Comparison of ENCODE assay signal across 8 cellular contexts in the genomic region with DNA sequence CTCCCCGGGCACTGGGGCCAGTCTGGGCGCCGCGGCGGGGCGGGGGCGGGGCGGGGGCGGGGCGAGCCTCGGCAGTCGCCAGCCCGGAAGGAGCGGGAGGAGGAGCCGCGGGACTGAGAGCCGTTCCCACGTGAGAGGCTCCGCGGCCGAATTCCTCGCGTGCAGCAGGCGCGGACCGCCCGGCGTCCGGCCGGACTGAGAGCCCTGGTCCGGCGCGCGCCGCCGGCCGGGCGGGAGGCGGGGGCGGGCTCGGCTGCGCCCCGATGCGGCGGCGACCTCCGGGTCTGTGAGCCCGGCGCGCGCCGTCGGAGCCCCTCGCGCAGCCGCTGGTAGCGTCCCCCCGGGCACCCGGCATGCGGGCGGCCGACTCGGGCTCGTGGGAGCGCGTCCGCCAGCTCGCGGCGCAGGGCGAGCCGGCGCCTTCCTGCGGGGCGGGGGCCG.
A peak's percentile ranks its signal among the peaks of the same experiment; 100 is the strongest.
DNase-seq lines count a peak whose midpoint lies in the region; ATAC-seq, FAIRE-seq and TF ChIP-seq lines count a peak whose summit lies in the region.

No MANE protein-coding gene starts in this region.

- peak overlapping the region in 9 of 11 experiments; percentile 40 to 75 (median 67); a peak in 16 of 22 replicates for H3K27ac ChIP-seq in BLaER1 treated with 17β-estradiol and CSF1 and Interleukin-3, amounts not matched to agents 10 nM and 100 nM
- peak overlapping the region; percentile 43; the same call in 1 of the 2 replicates for H3K27ac ChIP-seq in HEK293 (ENCODE audit: extremely low read depth, low read depth, low read length)
- no peak overlapping the region for H3K27ac ChIP-seq in kidney (ENCODE audit: low read depth in 2 of 2, low read length in 2 of 2)

- TF ChIP-seq CTCF in HEK293 (tag by site-specific recombination; IDR thresholded peaks at IDR 0.05) (no peak), kidney (IDR thresholded peaks at IDR 0.05; ENCODE audit: borderline replicate concordance, extremely low read depth, insufficient read depth) (peak; percentile 3)

- peak; percentile 20 for DNase-seq in T-helper 2 cell treated with Interferon-gamma antibody and Interleukin-4, amounts not matched to agents 5 μg/mL and 100 μg/mL, for 36 hours (ENCODE audit: low spot score)
- DNase-seq in central memory CD8-positive, alpha-beta T cell (ENCODE audit: low spot score in 2 of 2), result no peak
- DNase-seq in kidney (peak; percentile 94), NCI-H187 (lab: John Stamatoyannopoulos, UW) (no peak)
- DNase-seq in stimulated activated CD8-positive, alpha-beta memory T cell treated with anti-CD3 and anti-CD28 coated beads, Interleukin-12 subunit alpha, Interleukin-12 subunit beta, amount 100 ng/mL, for 4 hours (ENCODE audit: low read depth), result peak; percentile 4

- peaks cover 51% of the 10 kb centered on the region for H3K27me3 Mint-ChIP-seq in T-helper 2 cell treated with Interferon-gamma antibody and Interleukin-4, amounts not matched to agents 5 μg/mL and 100 μg/mL, for 36 hours (ENCODE audit: low read depth)
- peaks cover 62% of the 10 kb centered on the region for H3K27me3 Mint-ChIP-seq in central memory CD8-positive, alpha-beta T cell

- peaks cover 0 to 52% (median 44%) of the 10 kb centered on the region in 11 experiments; a peak in 18 of 22 replicates for H4K20me1 ChIP-seq in BLaER1 treated with 17β-estradiol and CSF1 and Interleukin-3, amounts not matched to agents 10 nM and 100 nM

- peak overlapping the region; percentile 89 to 100 (median 99) for H3K4me2 ChIP-seq in BLaER1 treated with 17β-estradiol and CSF1 and Interleukin-3, amounts not matched to agents 10 nM and 100 nM

- peak overlapping the region; percentile 54 to 84 (median 73); a peak in 21 of 22 replicates for H3K9ac ChIP-seq in BLaER1 treated with 17β-estradiol and CSF1 and Interleukin-3, amounts not matched to agents 10 nM and 100 nM
- no peak overlapping the region for H3K9ac ChIP-seq in kidney (ENCODE audit: low read length in 2 of 2)

- no peak for FAIRE-seq in kidney (lab: Jason Lieb, UNC)

- CTCF ChIA-PET in HEK293 (lab: Yijun Ruan, JAX), result interaction anchor here (1.1 kb wide), 1 partner anchor 61 kb away, joined by 3 read pairs; no protein-coding TSS in a partner anchor

- H3K36me3 ChIP-seq in BLaER1 treated with 17β-estradiol and CSF1 and Interleukin-3, amounts not matched to agents 10 nM and 100 nM, result no peaks in the 10 kb centered on the region
- H3K36me3 ChIP-seq in HEK293 (ENCODE audit: control insufficient read depth in 2 of 2, insufficient read depth in 1 of 2, low read length in 2 of 2) (no peaks in the 10 kb centered on the region), kidney (ENCODE audit: control insufficient read depth in 1 of 2, insufficient read depth in 2 of 2, low read length in 2 of 2) (no peaks in the 10 kb centered on the region)

- no peak overlapping the region for H3K27ac Mint-ChIP-seq in T-helper 2 cell treated with Interferon-gamma antibody and Interleukin-4, amounts not matched to agents 5 μg/mL and 100 μg/mL, for 36 hours
- no peak overlapping the region for H3K27ac Mint-ChIP-seq in central memory CD8-positive, alpha-beta T cell (ENCODE audit: low read depth)

- H3K4me3 Mint-ChIP-seq in T-helper 2 cell treated with Interferon-gamma antibody and Interleukin-4, amounts not matched to agents 5 μg/mL and 100 μg/mL, for 36 hours, result no peak overlapping the region
- H3K4me3 Mint-ChIP-seq in central memory CD8-positive, alpha-beta T cell, result peak overlapping the region; percentile 79

- no peaks in the 10 kb centered on the region for H3K36me3 Mint-ChIP-seq in T-helper 2 cell treated with Interferon-gamma antibody and Interleukin-4, amounts not matched to agents 5 μg/mL and 100 μg/mL, for 36 hours (ENCODE audit: low read depth)
- no peaks in the 10 kb centered on the region for H3K36me3 Mint-ChIP-seq in central memory CD8-positive, alpha-beta T cell (ENCODE audit: insufficient read depth)

- ATAC-seq in central memory CD8-positive, alpha-beta T cell (replicated peaks; ENCODE audit: extremely low read depth, poor library complexity, severe bottlenecking), result peak; percentile 46
- no peak for ATAC-seq in HG03045 (IDR thresholded peaks at IDR 0.05; ENCODE audit: unreplicated experiment)

- H3K4me1 Mint-ChIP-seq in T-helper 2 cell treated with Interferon-gamma antibody and Interleukin-4, amounts not matched to agents 5 μg/mL and 100 μg/mL, for 36 hours (ENCODE audit: low read depth), result peaks cover 4% of the 10 kb centered on the region
- H3K4me1 Mint-ChIP-seq in central memory CD8-positive, alpha-beta T cell, result peaks cover 5% of the 10 kb centered on the region

- H3K9me3 Mint-ChIP-seq in T-helper 2 cell treated with Interferon-gamma antibody and Interleukin-4, amounts not matched to agents 5 μg/mL and 100 μg/mL, for 36 hours, result no peaks in the 10 kb centered on the region
- H3K9me3 Mint-ChIP-seq in central memory CD8-positive, alpha-beta T cell, result no peaks in the 10 kb centered on the region

- H3K4me3 ChIP-seq in BLaER1 treated with 17β-estradiol and CSF1 and Interleukin-3, amounts not matched to agents 10 nM and 100 nM, result peak overlapping the region; percentile 70 to 81 (median 74)
- H3K4me3 ChIP-seq in HEK293 (ENCODE audit: low read depth, low read length) (peak overlapping the region; percentile 44), kidney (ENCODE audit: low read length in 2 of 2) (peak overlapping the region in 1 of 2 donors; percentile 34)

- peaks cover 16 to 78% (median 49%) of the 10 kb centered on the region in 10 experiments for H3K4me1 ChIP-seq in BLaER1 treated with 17β-estradiol and CSF1 and Interleukin-3, amounts not matched to agents 10 nM and 100 nM
- no peaks in the 10 kb centered on the region for H3K4me1 ChIP-seq in HEK293 (ENCODE audit: control insufficient read depth, insufficient read depth, low read length)
- H3K4me1 ChIP-seq in kidney (ENCODE audit: control insufficient read depth in 1 of 2, insufficient read depth in 1 of 2, low read depth in 1 of 2, low read length in 2 of 2), result peaks cover 6 to 27% of the 10 kb centered on the region in 2 donors

- H3K27me3 ChIP-seq in BLaER1 treated with 17β-estradiol and CSF1 and Interleukin-3, amounts not matched to agents 10 nM and 100 nM, result peaks cover 0 to 72% (median 10%) of the 10 kb centered on the region in 11 experiments; a peak in 12 of 22 replicates

- no peaks in the 10 kb centered on the region for H3K9me3 ChIP-seq in BLaER1 treated with 17β-estradiol and CSF1 and Interleukin-3, amounts not matched to agents 10 nM and 100 nM (replicated peaks in 1 of 11)
- H3K9me3 ChIP-seq in HEK293 (ENCODE audit: control insufficient read depth, insufficient read depth, low read depth, low read length) (no peaks in the 10 kb centered on the region), kidney (ENCODE audit: control insufficient read depth in 1 of 2, low read length in 2 of 2) (no peaks in the 10 kb centered on the region)

- intact Hi-C loops in kidney (cut with DNase I), result loop anchor here (10.0 kb wide), 1 partner anchor 101 kb away; no protein-coding TSS in a partner anchor

- POLR2A ChIA-PET in HEK293 (lab: Yijun Ruan, JAX), result no interaction called here

TF ChIP-seq in HEK293, 187 proteins besides CTCF, POLR2A, EP300 and RAD21:
- TF ChIP-seq, protein P1, sequence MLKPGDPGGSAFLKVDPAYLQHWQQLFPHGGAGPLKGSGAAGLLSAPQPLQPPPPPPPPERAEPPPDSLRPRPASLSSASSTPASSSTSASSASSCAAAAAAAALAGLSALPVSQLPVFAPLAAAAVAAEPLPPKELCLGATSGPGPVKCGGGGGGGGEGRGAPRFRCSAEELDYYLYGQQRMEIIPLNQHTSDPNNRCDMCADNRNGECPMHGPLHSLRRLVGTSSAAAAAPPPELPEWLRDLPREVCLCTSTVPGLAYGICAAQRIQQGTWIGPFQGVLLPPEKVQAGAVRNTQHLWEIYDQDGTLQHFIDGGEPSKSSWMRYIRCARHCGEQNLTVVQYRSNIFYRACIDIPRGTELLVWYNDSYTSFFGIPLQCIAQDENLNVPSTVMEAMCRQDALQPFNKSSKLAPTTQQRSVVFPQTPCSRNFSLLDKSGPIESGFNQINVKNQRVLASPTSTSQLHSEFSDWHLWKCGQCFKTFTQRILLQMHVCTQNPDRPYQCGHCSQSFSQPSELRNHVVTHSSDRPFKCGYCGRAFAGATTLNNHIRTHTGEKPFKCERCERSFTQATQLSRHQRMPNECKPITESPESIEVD (tag by site-specific recombination; IDR thresholded peaks at IDR 0.05), result no peak
- TF ChIP-seq, protein P2, sequence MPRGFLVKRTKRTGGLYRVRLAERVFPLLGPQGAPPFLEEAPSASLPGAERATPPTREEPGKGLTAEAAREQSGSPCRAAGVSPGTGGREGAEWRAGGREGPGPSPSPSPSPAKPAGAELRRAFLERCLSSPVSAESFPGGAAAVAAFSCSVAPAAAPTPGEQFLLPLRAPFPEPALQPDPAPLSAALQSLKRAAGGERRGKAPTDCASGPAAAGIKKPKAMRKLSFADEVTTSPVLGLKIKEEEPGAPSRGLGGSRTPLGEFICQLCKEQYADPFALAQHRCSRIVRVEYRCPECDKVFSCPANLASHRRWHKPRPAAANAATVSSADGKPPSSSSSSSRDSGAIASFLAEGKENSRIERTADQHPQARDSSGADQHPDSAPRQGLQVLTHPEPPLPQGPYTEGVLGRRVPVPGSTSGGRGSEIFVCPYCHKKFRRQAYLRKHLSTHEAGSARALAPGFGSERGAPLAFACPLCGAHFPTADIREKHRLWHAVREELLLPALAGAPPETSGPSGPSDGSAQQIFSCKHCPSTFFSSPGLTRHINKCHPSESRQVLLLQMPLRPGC (tag by site-specific recombination; IDR thresholded peaks at IDR 0.05), result no peak
- TF ChIP-seq MZF1 (tag by site-specific recombination; IDR thresholded peaks at IDR 0.05; ENCODE audit: borderline replicate concordance) (no peak), REPIN1 (tag by site-specific recombination; IDR thresholded peaks at IDR 0.05; ENCODE audit: low read depth) (no peak), ZNF626 (tag by site-specific recombination; IDR thresholded peaks at IDR 0.05) (no peak), ZNF560 (tag by site-specific recombination; IDR thresholded peaks at IDR 0.05; ENCODE audit: borderline replicate concordance) (no peak), KLF9 (tag by site-specific recombination; IDR thresholded peaks at IDR 0.05; ENCODE audit: low read depth) (no peak), GLI4 (tag by site-specific recombination; IDR thresholded peaks at IDR 0.05) (no peak)

Comparison
In these comparisons a context has a peak if more than half of its experiments do, and no peak if none do; other contexts are left out.
1. H3K27ac ChIP-seq: peak in BLaER1 treated with 17β-estradiol and CSF1 and Interleukin-3, amounts not matched to agents 10 nM and 100 nM (9 of 11) and HEK293 (single experiment); none in kidney (0 of 2).
2. H3K9ac ChIP-seq: peak in BLaER1 treated with 17β-estradiol and CSF1 and Interleukin-3, amounts not matched to agents 10 nM and 100 nM (11 of 11); none in kidney (0 of 2).
3. DNase-seq: peak in T-helper 2 cell treated with Interferon-gamma antibody and Interleukin-4, amounts not matched to agents 5 μg/mL and 100 μg/mL, for 36 hours (single experiment), kidney (single experiment) and stimulated activated CD8-positive, alpha-beta memory T cell treated with anti-CD3 and anti-CD28 coated beads, Interleukin-12 subunit alpha, Interleukin-12 subunit beta, amount 100 ng/mL, for 4 hours (single experiment); none in central memory CD8-positive, alpha-beta T cell (0 of 2) and NCI-H187 (0 of 2).